ENCODE assay signal across 8 cellular contexts in the genomic region with DNA sequence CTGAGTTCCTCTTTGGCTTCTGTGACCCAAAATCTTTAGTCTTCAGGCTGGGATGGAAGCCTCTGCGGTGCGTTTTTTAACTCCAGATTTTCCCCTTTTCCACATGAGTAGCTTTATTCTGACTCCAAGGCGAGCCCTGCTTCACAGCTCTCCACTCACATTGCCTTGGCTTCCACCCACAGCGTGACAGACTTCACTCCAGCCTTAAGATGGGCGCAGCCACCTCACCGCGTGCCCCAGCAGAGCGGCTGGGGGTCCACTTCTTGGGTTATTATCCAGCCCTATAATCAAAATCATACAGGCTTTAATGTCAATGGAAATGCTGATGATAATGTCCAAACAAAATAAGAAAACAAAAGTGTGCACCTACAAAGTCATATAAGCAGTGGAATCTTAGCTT. TPM values are rescaled to one million over a fixed set of nuclear protein-coding genes. Genes with fewer than 3 reads are reported as not detected.
DNase-seq lines count a peak whose midpoint lies in the region; ATAC-seq, FAIRE-seq and TF ChIP-seq lines count a peak whose summit lies in the region.

No MANE protein-coding gene starts in this region.

- no peak for TF ChIP-seq RAD21 in HepG2 (CRISPR knock-in tag; IDR thresholded peaks at IDR 0.05)

- H3K9ac ChIP-seq in HepG2 (ENCODE audit: insufficient read depth, low read depth, low read length): peak overlapping the region; percentile 87; the same call in 1 of the 2 replicates

- CTCF ChIA-PET in HepG2 (lab: Yijun Ruan, JAX; ENCODE audit: low intra/inter-chr PET ratio, low total read pairs): no interaction called here

- H3K9me3 ChIP-seq in HepG2 (ENCODE audit: low read length): no peaks in the 10 kb centered on the region
- H3K9me3 ChIP-seq in tibial artery: no peaks in the 10 kb centered on the region

- no peaks in the 10 kb centered on the region for H3K27me3 Mint-ChIP-seq in activated T-cell treated with anti-CD3 and anti-CD28 coated beads, Interleukin-2, amount 50 U/mL, for 4 hours (ENCODE audit: low read depth)
- peaks cover 3% of the 10 kb centered on the region for H3K27me3 Mint-ChIP-seq in activated T-helper 1 cell treated with anti-CD3 and anti-CD28 coated beads, Interleukin-12 subunit alpha, Interleukin-12 subunit beta, Interleukin-2, Interleukin-4 antibody, amounts not matched to agents 30 ng/mL and 10 ng/mL and 1 ng/mL, durations not matched to agents 14 hours and 24 hours and 36 hours (ENCODE audit: insufficient read depth)

- no peaks in the 10 kb centered on the region for H3K9me3 Mint-ChIP-seq in activated T-cell treated with anti-CD3 and anti-CD28 coated beads, Interleukin-2, amount 50 U/mL, for 4 hours
- no peaks in the 10 kb centered on the region for H3K9me3 Mint-ChIP-seq in activated T-helper 1 cell treated with anti-CD3 and anti-CD28 coated beads, Interleukin-12 subunit alpha, Interleukin-12 subunit beta, Interleukin-2, Interleukin-4 antibody, amounts not matched to agents 30 ng/mL and 10 ng/mL and 1 ng/mL, durations not matched to agents 14 hours and 24 hours and 36 hours

- ATAC-seq in activated T-cell treated with anti-CD3 and anti-CD28 coated beads, Interleukin-2, amount 50 U/mL, for 4 hours: no peak
- no peak for ATAC-seq in HepG2

- peaks cover 29% of the 10 kb centered on the region for H3K36me3 Mint-ChIP-seq in activated T-cell treated with anti-CD3 and anti-CD28 coated beads, Interleukin-2, amount 50 U/mL, for 4 hours (ENCODE audit: insufficient read depth)
- H3K36me3 Mint-ChIP-seq in activated T-helper 1 cell treated with anti-CD3 and anti-CD28 coated beads, Interleukin-12 subunit alpha, Interleukin-12 subunit beta, Interleukin-2, Interleukin-4 antibody, amounts not matched to agents 30 ng/mL and 10 ng/mL and 1 ng/mL, durations not matched to agents 14 hours and 24 hours and 36 hours (ENCODE audit: low read depth): peaks cover 35% of the 10 kb centered on the region

- FAIRE-seq in HepG2 (lab: Jason Lieb, UNC) (no peak), frontal cortex (lab: Jason Lieb, UNC) (no peak)

- H4K20me1 ChIP-seq in HepG2 (ENCODE audit: insufficient read depth, low read length): no peaks in the 10 kb centered on the region

- in situ Hi-C loops in HepG2 (cut with HindIII; ENCODE audit: extremely low pct_ligation_motif_present, low pct_unique_long_range_greater_than_20kb): no loop called here

- no peak overlapping the region for H3K27ac ChIP-seq in HepG2 (ENCODE audit: extremely low read length, insufficient read depth, low read length)
- H3K27ac ChIP-seq in tibial artery: no peak overlapping the region

- H2AFZ ChIP-seq in HepG2 (ENCODE audit: low read length): no peak overlapping the region

- H3K27ac Mint-ChIP-seq in activated T-helper 1 cell treated with anti-CD3 and anti-CD28 coated beads, Interleukin-12 subunit alpha, Interleukin-12 subunit beta, Interleukin-2, Interleukin-4 antibody, amounts not matched to agents 30 ng/mL and 10 ng/mL and 1 ng/mL, durations not matched to agents 14 hours and 24 hours and 36 hours: peak overlapping the region; percentile 59

- peak overlapping the region; percentile 97 for H3K4me3 Mint-ChIP-seq in activated T-cell treated with anti-CD3 and anti-CD28 coated beads, Interleukin-2, amount 50 U/mL, for 4 hours
- H3K4me3 Mint-ChIP-seq in activated T-helper 1 cell treated with anti-CD3 and anti-CD28 coated beads, Interleukin-12 subunit alpha, Interleukin-12 subunit beta, Interleukin-2, Interleukin-4 antibody, amounts not matched to agents 30 ng/mL and 10 ng/mL and 1 ng/mL, durations not matched to agents 14 hours and 24 hours and 36 hours: peak overlapping the region; percentile 97

- H3K4me3 ChIP-seq in HepG2 (replicated peaks in 1 of 3; ENCODE audit: insufficient read depth in 1 of 3, low read depth in 2 of 3, low read length in 3 of 3) (peak overlapping the region; percentile 95 to 100 (median 99)), tibial artery (peak overlapping the region; percentile 75 to 99)

- H3K4me1 Mint-ChIP-seq in activated T-cell treated with anti-CD3 and anti-CD28 coated beads, Interleukin-2, amount 50 U/mL, for 4 hours (ENCODE audit: low read depth): peaks cover 34% of the 10 kb centered on the region
- peaks cover 29% of the 10 kb centered on the region for H3K4me1 Mint-ChIP-seq in activated T-helper 1 cell treated with anti-CD3 and anti-CD28 coated beads, Interleukin-12 subunit alpha, Interleukin-12 subunit beta, Interleukin-2, Interleukin-4 antibody, amounts not matched to agents 30 ng/mL and 10 ng/mL and 1 ng/mL, durations not matched to agents 14 hours and 24 hours and 36 hours (ENCODE audit: low read depth)

- no TSS peak for BruUV-seq in HepG2 (replicated peaks; lab: Mats Ljungman, UMichigan)

- no peak for TF ChIP-seq POLR2A in HepG2 (IDR thresholded peaks at IDR 0.05; ENCODE audit: insufficient read depth in 1 of 2, low read depth in 2 of 2, low read length in 2 of 2)

- TF ChIP-seq CTCF in HepG2 (CRISPR knock-in tag; IDR thresholded peaks at IDR 0.05) (no peak), tibial artery (IDR thresholded peaks at IDR 0.05) (no peak)

- peak; percentile 2 for DNase-seq in activated T-cell treated with anti-CD3 and anti-CD28 coated beads, Interleukin-2, amount 50 U/mL, for 4 hours
- DNase-seq in activated T-cell treated with anti-CD3 and anti-CD28 coated beads, Interleukin-2, amount 50 U/mL, for 1 hour: no peak
- DNase-seq in activated T-helper 1 cell treated with anti-CD3 and anti-CD28 coated beads, Interleukin-12 subunit alpha, Interleukin-12 subunit beta, Interleukin-2, Interleukin-4 antibody, amounts not matched to agents 30 ng/mL and 10 ng/mL and 1 ng/mL, durations not matched to agents 14 hours and 24 hours and 36 hours (ENCODE audit: low spot score): no peak
- no peak for DNase-seq in HepG2 (ENCODE audit: low spot score)
- DNase-seq in tibial artery: peak; percentile 3 to 35
- DNase-seq in KG1 (lab: John Stamatoyannopoulos, UW): no peak
- DNase-seq in ureter (ENCODE audit: low spot score): no peak
- no peak for DNase-seq in frontal cortex (ENCODE audit: low spot score in 2 of 2)

- peak overlapping the region; percentile 97 for H3K4me2 ChIP-seq in HepG2 (ENCODE audit: low read depth, low read length)

- TF ChIP-seq EP300 in HepG2 (IDR thresholded peaks at IDR 0.05; ENCODE audit: low read depth in 2 of 2, low read length in 2 of 2): no peak
- no peak for TF ChIP-seq EP300 in HepG2 (CRISPR knock-in tag; IDR thresholded peaks at IDR 0.05; ENCODE audit: borderline replicate concordance)

- WGBS in HepG2 (ENCODE audit: low lambda C conversion rate): 77% methylated on average over 8 of the region's 8 CpGs

- H3K4me1 ChIP-seq in HepG2 (ENCODE audit: insufficient read depth, low read length) (peaks cover 19% of the 10 kb centered on the region), tibial artery (peaks cover 0 to 26% (median 17%) of the 10 kb centered on the region in 4 donors)

- H3K27me3 ChIP-seq in HepG2 (ENCODE audit: control insufficient read depth in 1 of 2, insufficient read depth in 2 of 2, low read length in 2 of 2) (peaks cover 0 to 3% of the 10 kb centered on the region in 2 experiments; a peak in 1 of 5 replicates), tibial artery (no peaks in the 10 kb centered on the region)

- intact Hi-C loops in activated T-helper 1 cell treated with anti-CD3 and anti-CD28 coated beads, Interleukin-12 subunit alpha, Interleukin-12 subunit beta, Interleukin-2, Interleukin-4 antibody, amounts not matched to agents 30 ng/mL and 10 ng/mL and 1 ng/mL, durations not matched to agents 14 hours and 24 hours and 36 hours (cut with micrococcal nuclease): loop anchor here (5.0 to 10.0 kb wide), 3 partner anchors 112 to 227 kb away; a partner anchor contains a TSS
- intact Hi-C loops in HepG2 (cut with micrococcal nuclease; ENCODE audit: unreplicated experiment): loop anchor here (5.0 kb wide), 1 partner anchor 227 kb away; a partner anchor contains a TSS
- intact Hi-C loops in tibial artery (cut with DNase I; ENCODE audit: low total_unique reads): no loop called here

- POLR2A ChIA-PET in HepG2 (lab: Yijun Ruan, JAX): no interaction called here

- peaks cover 18 to 29% of the 10 kb centered on the region in 2 experiments; a peak in 4 of 5 replicates for H3K36me3 ChIP-seq in HepG2 (replicated peaks in 1 of 2; ENCODE audit: control insufficient read depth in 1 of 2, insufficient read depth in 2 of 2, low read length in 2 of 2)
- peaks cover 22 to 36% (median 29%) of the 10 kb centered on the region in 3 donors for H3K36me3 ChIP-seq in tibial artery

- peaks cover 17% of the 10 kb centered on the region for H3K79me2 ChIP-seq in HepG2 (ENCODE audit: insufficient read depth, low read length)

TF ChIP-seq in HepG2, 621 proteins besides CTCF, POLR2A, EP300 and RAD21 (continues in another document):
- no peak for TF ChIP-seq POGZ (CRISPR knock-in tag; IDR thresholded peaks at IDR 0.05)

RNA-seq across cellular contexts. Expression of a gene that starts 1.2 kb away (rescaled TPM):
- total RNA-seq in activated T-cell treated with anti-CD3 and anti-CD28 coated beads, Interleukin-2, amount 50 U/mL, for 4 hours: 10 to 100 TPM; 62.7 to 78.3 (median 67.2) TPM
- 59.6 and 62.0 TPM in 2 replicates for total RNA-seq in activated T-helper 1 cell treated with anti-CD3 and anti-CD28 coated beads, Interleukin-12 subunit alpha, Interleukin-12 subunit beta, Interleukin-2, Interleukin-4 antibody, amounts not matched to agents 30 ng/mL and 10 ng/mL and 1 ng/mL, durations not matched to agents 14 hours and 24 hours and 36 hours
- total RNA-seq in HepG2 (2016; rRNA removed; fragmentation: Illumina TruSeq; extraction: Trizol) (16.0 and 20.5 TPM in 2 replicates), ureter (63.3 TPM), frontal cortex (22.4 TPM)
- 7.2 and 7.9 TPM in 2 replicates for total RNA-seq in HepG2 (2016; cell fraction: cytosol; rRNA removed; fragmentation: Illumina TruSeq; extraction: Trizol; ENCODE audit: low read depth)
- total RNA-seq in HepG2 (2016; cell fraction: insoluble cytoplasmic fraction; rRNA removed; fragmentation: Illumina TruSeq; extraction: Trizol): 14.6 and 19.5 TPM in 2 replicates
- 13.8 and 14.1 TPM in 2 replicates for total RNA-seq in HepG2 (2016; cell fraction: membrane; rRNA removed; fragmentation: Illumina TruSeq; extraction: Trizol)
- 11.2 and 13.3 TPM in 2 replicates for total RNA-seq in HepG2 (2016; cell fraction: nucleus; rRNA removed; fragmentation: Illumina TruSeq; extraction: Trizol)
- polyA plus RNA-seq in HepG2 (2011; rRNA removed): 9.2 and 11.8 TPM in 2 replicates
- 6.8 and 8.3 TPM in 2 replicates for polyA plus RNA-seq in HepG2 (2011; cell fraction: cytosol; rRNA removed)
- polyA plus RNA-seq in HepG2 (2011; cell fraction: nucleus; rRNA removed): 26.9 and 28.5 TPM in 2 replicates
- polyA plus RNA-seq in HepG2 (2012): 14.6 and 15.2 TPM in 2 replicates
- polyA plus RNA-seq in HepG2 (2016; cell fraction: cytosol; fragmentation: Illumina TruSeq; extraction: Trizol; ENCODE audit: low read depth): 5.5 and 5.9 TPM in 2 replicates
- 14.3 and 16.5 TPM in 2 replicates for polyA plus RNA-seq in HepG2 (2016; cell fraction: insoluble cytoplasmic fraction; fragmentation: Illumina TruSeq; extraction: Trizol; ENCODE audit: low read depth)
- 7.8 and 8.8 TPM in 2 replicates for polyA plus RNA-seq in HepG2 (2016; cell fraction: membrane; fragmentation: Illumina TruSeq; extraction: Trizol; ENCODE audit: low read depth)
- 28.1 and 32.7 TPM in 2 replicates for polyA plus RNA-seq in HepG2 (2016; cell fraction: nucleus; fragmentation: Illumina TruSeq; extraction: Trizol; ENCODE audit: insufficient read depth, low read depth)
- 15.9 and 55.4 TPM in 2 replicates for polyA minus RNA-seq in HepG2 (2011; rRNA and poly(A)+ RNA removed; ENCODE audit: low replicate concordance)
- polyA minus RNA-seq in HepG2 (2011; cell fraction: cytosol; rRNA and poly(A)+ RNA removed): 6.1 and 7.2 TPM in 2 replicates
- 12.9 and 14.2 TPM in 2 replicates for polyA minus RNA-seq in HepG2 (2011; cell fraction: nucleus; rRNA and poly(A)+ RNA removed)

Comparison
In these comparisons a context has a peak if more than half of its experiments do, and no peak if none do; other contexts are left out.
1. DNase-seq: peak in activated T-cell treated with anti-CD3 and anti-CD28 coated beads, Interleukin-2, amount 50 U/mL, for 4 hours (single experiment) and tibial artery (2 of 2); none in activated T-cell treated with anti-CD3 and anti-CD28 coated beads, Interleukin-2, amount 50 U/mL, for 1 hour (single experiment), activated T-helper 1 cell treated with anti-CD3 and anti-CD28 coated beads, Interleukin-12 subunit alpha, Interleukin-12 subunit beta, Interleukin-2, Interleukin-4 antibody, amounts not matched to agents 30 ng/mL and 10 ng/mL and 1 ng/mL, durations not matched to agents 14 hours and 24 hours and 36 hours (single experiment), HepG2 (single experiment), KG1 (single experiment), ureter (single experiment) and frontal cortex (0 of 2).